In genomic region chr10:124375353-124375614, GRCh38 we compare ENCODE assay signal across 21 cellular contexts. TPM values are rescaled to one million over a fixed set of nuclear protein-coding genes. Genes with fewer than 3 reads are reported as not detected.
DNase-seq lines count a peak whose midpoint lies in the region; ATAC-seq, FAIRE-seq and TF ChIP-seq lines count a peak whose summit lies in the region.
"Had no signal": no experiment of that assay in that cellular context is flagged by ENCODE, and none has a peak within 500 bp of the region (broad histone marks: within the 10 kb centered on the region; RNA-seq: fewer than 3 reads in every experiment).

No MANE protein-coding gene starts in this region.

- no peak for ATAC-seq in GM19455 (IDR thresholded peaks at IDR 0.05; ENCODE audit: unreplicated experiment)
- ATAC-seq: GM12878, HCT116, HepG2 had no signal

- no peak overlapping the region for H2BK120ac ChIP-seq in mesenchymal stem cell (ENCODE audit: low read depth, low read length)

- H3K27ac ChIP-seq in BLaER1 treated with 17β-estradiol and CSF1 and Interleukin-3, amounts not matched to agents 10 nM and 100 nM: peak overlapping the region in 2 of 11 experiments; percentile 13; a peak in 2 of 22 replicates
- H3K27ac ChIP-seq in HEK293 (ENCODE audit: extremely low read depth, low read depth, low read length): no peak overlapping the region
- H3K27ac ChIP-seq in mesenchymal stem cell (ENCODE audit: low read length, poor library complexity, severe bottlenecking): no peak overlapping the region

- no peak overlapping the region for H2AFZ ChIP-seq in mesenchymal stem cell (ENCODE audit: low read depth, low read length)

- no peak overlapping the region for H3K23ac ChIP-seq in mesenchymal stem cell (ENCODE audit: low read length in 2 of 2)

- H3K79me1 ChIP-seq in mesenchymal stem cell (replicated peaks; ENCODE audit: low read length, poor library complexity, severe bottlenecking): no peaks in the 10 kb centered on the region

- H3K36me3 ChIP-seq in BLaER1 treated with 17β-estradiol and CSF1 and Interleukin-3, amounts not matched to agents 10 nM and 100 nM: 0 out of 22 replicates have a peak, but pooled peaks cover 0 to 8% (median 0%) of the 10 kb centered on the region in 11 experiments
- H3K36me3 ChIP-seq in HEK293 (ENCODE audit: control insufficient read depth in 2 of 2, insufficient read depth in 1 of 2, low read length in 2 of 2) (no peaks in the 10 kb centered on the region), mesenchymal stem cell (ENCODE audit: control insufficient read depth in 1 of 2, insufficient read depth in 2 of 2, low read depth in 1 of 2, low read length in 2 of 2) (no peaks in the 10 kb centered on the region)
- H3K36me3 ChIP-seq: BE2C had no signal

- H3K27me3 ChIP-seq in BLaER1 treated with 17β-estradiol and CSF1 and Interleukin-3, amounts not matched to agents 10 nM and 100 nM: peaks cover 3 to 9% (median 6%) of the 10 kb centered on the region in 11 experiments; a peak in 13 of 22 replicates
- peaks cover 0 to 82% of the 10 kb centered on the region in 2 experiments for H3K27me3 ChIP-seq in mesenchymal stem cell (ENCODE audit: control insufficient read depth in 1 of 2, insufficient read depth in 1 of 2, low read length in 2 of 2)
- H3K27me3 ChIP-seq: BE2C had no signal

- no peak overlapping the region for H2BK5ac ChIP-seq in mesenchymal stem cell (ENCODE audit: low read depth, low read length, poor library complexity, severe bottlenecking)

- no peak overlapping the region for H3K4ac ChIP-seq in mesenchymal stem cell (ENCODE audit: low read depth in 1 of 2, low read length in 2 of 2)

- peak overlapping the region in 1 of 2 experiments; percentile 15 for H2BK12ac ChIP-seq in mesenchymal stem cell (ENCODE audit: low read length in 2 of 2)

- no peak for FAIRE-seq in urothelium cell line (lab: Jason Lieb, UNC)
- FAIRE-seq: A204.1, GM12878, HepG2 had no signal

- H4K91ac ChIP-seq in mesenchymal stem cell (ENCODE audit: low read length): peak overlapping the region; percentile 4

- H3K18ac ChIP-seq in mesenchymal stem cell (ENCODE audit: low read depth in 1 of 2, low read length in 2 of 2): no peak overlapping the region

- H3K4me1 ChIP-seq in BLaER1 treated with 17β-estradiol and CSF1 and Interleukin-3, amounts not matched to agents 10 nM and 100 nM: peaks cover 23 to 74% (median 57%) of the 10 kb centered on the region in 10 experiments
- H3K4me1 ChIP-seq in HEK293 (ENCODE audit: control insufficient read depth, insufficient read depth, low read length): no peaks in the 10 kb centered on the region
- H3K4me1 ChIP-seq in mesenchymal stem cell (ENCODE audit: control insufficient read depth, insufficient read depth, low read depth, low read length): peaks cover 9% of the 10 kb centered on the region
- H3K4me1 ChIP-seq: BE2C had no signal

- no peak for DNase-seq in mesenchymal stem cell
- DNase-seq in urothelium cell line (ENCODE audit: low spot score): no peak
- no peak for DNase-seq in OCI-M1 (lab: John Stamatoyannopoulos, UW)
- DNase-seq: ACHN; BE2C; CD4-positive, CD25-positive, alpha-beta regulatory T cell; CD8-positive, alpha-beta memory T cell; COR-L47; DMS 273 treated with DMSO at 0.1 percent for 48 hours; DMS53; DND-41; EL; KBM-7 had no signal

- no peak overlapping the region for H4K8ac ChIP-seq in mesenchymal stem cell (ENCODE audit: low read length)

- H3K4me3 ChIP-seq in BLaER1 treated with 17β-estradiol and CSF1 and Interleukin-3, amounts not matched to agents 10 nM and 100 nM: no peak overlapping the region
- H3K4me3 ChIP-seq in HEK293 (ENCODE audit: low read depth, low read length): no peak overlapping the region
- H3K4me3 ChIP-seq in mesenchymal stem cell (ENCODE audit: insufficient read depth in 1 of 2, low read depth in 1 of 2, low read length in 2 of 2): no peak overlapping the region
- H3K4me3 ChIP-seq: GM12878, GM23338 had no signal

- no peak overlapping the region for H2AK5ac ChIP-seq in mesenchymal stem cell (ENCODE audit: low read length, severe bottlenecking)

- H3K14ac ChIP-seq in mesenchymal stem cell (ENCODE audit: low read length in 2 of 2): no peak overlapping the region

- no peaks in the 10 kb centered on the region for H4K20me1 ChIP-seq in BLaER1 treated with 17β-estradiol and CSF1 and Interleukin-3, amounts not matched to agents 10 nM and 100 nM

- WGBS in mesenchymal stem cell: 87% methylated on average over 5 of the region's 5 CpGs

- POLR2A ChIA-PET in HEK293 (lab: Yijun Ruan, JAX): no interaction called here

- 0 out of 22 replicates have a peak overlapping the region, but pooled peaks of 2 of the 11 experiments have one; percentile 7 to 15 for H3K9ac ChIP-seq in BLaER1 treated with 17β-estradiol and CSF1 and Interleukin-3, amounts not matched to agents 10 nM and 100 nM
- H3K9ac ChIP-seq in mesenchymal stem cell (ENCODE audit: low read length): no peak overlapping the region

- H3K4me2 ChIP-seq in BLaER1 treated with 17β-estradiol and CSF1 and Interleukin-3, amounts not matched to agents 10 nM and 100 nM: peak overlapping the region; percentile 5 to 91 (median 71); a peak in 19 of 22 replicates
- H3K4me2 ChIP-seq in mesenchymal stem cell (ENCODE audit: low read length, poor library complexity, severe bottlenecking): no peak overlapping the region

- H3K9me3 ChIP-seq in BLaER1 treated with 17β-estradiol and CSF1 and Interleukin-3, amounts not matched to agents 10 nM and 100 nM (replicated peaks in 1 of 11): peaks cover 10 to 20% (median 17%) of the 10 kb centered on the region in 11 experiments; a peak in 21 of 22 replicates
- H3K9me3 ChIP-seq in HEK293 (ENCODE audit: control insufficient read depth, insufficient read depth, low read depth, low read length) (no peaks in the 10 kb centered on the region), mesenchymal stem cell (ENCODE audit: control insufficient read depth, low read length) (no peaks in the 10 kb centered on the region)
- H3K9me3 ChIP-seq: BE2C had no signal

- H2BK15ac ChIP-seq in mesenchymal stem cell (ENCODE audit: low read depth, poor library complexity, severe bottlenecking): no peak overlapping the region

- no peak for TF ChIP-seq CTCF in HEK293 (tag by site-specific recombination; IDR thresholded peaks at IDR 0.05)

- CTCF ChIA-PET in HEK293 (lab: Yijun Ruan, JAX): interaction anchor here (0.9 to 1.7 kb wide), 2 partner anchors 14 to 381 kb away, joined by 3 to 6 read pairs; no protein-coding TSS in a partner anchor

TF ChIP-seq in HEK293, 187 proteins besides CTCF, POLR2A, EP300 and RAD21:
- peak; percentile 72 for TF ChIP-seq ZIC2 (tag by site-specific recombination; IDR thresholded peaks at IDR 0.05)
- TF ChIP-seq ZNF549 (tag by site-specific recombination; IDR thresholded peaks at IDR 0.05): no peak

RNA-seq across cellular contexts. Expression of gene OAT, which starts 43.4 kb away (rescaled TPM):
- polyA plus RNA-seq in mesenchymal stem cell (2013, experiment 1 of 2): 96.7 TPM
- 101 TPM for polyA plus RNA-seq in mesenchymal stem cell (2013, experiment 2 of 2)
